Comparison of ENCODE assay signal across 11 cellular contexts in genomic region chr1:35567947-35568558, GRCh38. TPM values are rescaled to one million over a fixed set of nuclear protein-coding genes. Genes with fewer than 3 reads are reported as not detected.
A peak's percentile ranks its signal among the peaks of the same experiment; 100 is the strongest.
DNase-seq lines count a peak whose midpoint lies in the region; ATAC-seq and TF ChIP-seq lines count a peak whose summit lies in the region.
"Had no signal": no experiment of that assay in that cellular context is flagged by ENCODE, and none has a peak within 500 bp of the region (broad histone marks: within the 10 kb centered on the region; RNA-seq: fewer than 3 reads in every experiment).

No MANE protein-coding gene starts in this region.

- no peaks in the 10 kb centered on the region for H3K79me2 ChIP-seq in mesendoderm (ENCODE audit: control insufficient read depth, insufficient read depth, low read length)

- H3K79me1 ChIP-seq in mesendoderm (ENCODE audit: low read length), result no peaks in the 10 kb centered on the region

- H2BK120ac ChIP-seq in mesendoderm (ENCODE audit: low read depth, low read length), result no peak overlapping the region

- no CpG with 5 or more reads among the region's 9 CpGs for WGBS in mesendoderm (ENCODE audit: extremely low coverage, insufficient coverage, low lambda C conversion rate)

- no peaks in the 10 kb centered on the region for H3K9me3 Mint-ChIP-seq in chondrocyte (ENCODE audit: low read depth)
- no peaks in the 10 kb centered on the region for H3K9me3 Mint-ChIP-seq in osteocyte (ENCODE audit: unreplicated experiment)

- H3K27me3 ChIP-seq in BLaER1, result peaks cover 27% of the 10 kb centered on the region
- H3K27me3 ChIP-seq in mesendoderm (ENCODE audit: insufficient read depth, low read length, poor library complexity), result peaks cover 16% of the 10 kb centered on the region
- H3K27me3 ChIP-seq: MG63 had no signal

- peaks cover 23% of the 10 kb centered on the region for H3K4me1 Mint-ChIP-seq in chondrocyte (ENCODE audit: low read depth)
- H3K4me1 Mint-ChIP-seq in osteocyte (ENCODE audit: unreplicated experiment), result peaks cover 13% of the 10 kb centered on the region

- H3K4me3 Mint-ChIP-seq in chondrocyte (ENCODE audit: unreplicated experiment) (no peak overlapping the region), osteocyte (ENCODE audit: unreplicated experiment) (no peak overlapping the region)

- H3K36me3 Mint-ChIP-seq in chondrocyte (ENCODE audit: low read depth), result peaks cover 9% of the 10 kb centered on the region
- H3K36me3 Mint-ChIP-seq in osteocyte (ENCODE audit: unreplicated experiment), result peaks cover 8% of the 10 kb centered on the region

- no peak overlapping the region for H4K5ac ChIP-seq in mesendoderm (ENCODE audit: low read length)

- no peak overlapping the region for H3K23ac ChIP-seq in mesendoderm (ENCODE audit: low read length)

- TF ChIP-seq CTCF in HEK293 (tag by site-specific recombination; IDR thresholded peaks at IDR 0.05), result no peak
- TF ChIP-seq CTCF in chondrocyte (IDR thresholded peaks at IDR 0.05), result no peak
- no peak for TF ChIP-seq CTCF in osteocyte (IDR thresholded peaks at IDR 0.05)

- H3K4me3 ChIP-seq in BLaER1, result no peak overlapping the region
- no peak overlapping the region for H3K4me3 ChIP-seq in HEK293 (ENCODE audit: low read depth, low read length)
- H3K4me3 ChIP-seq in mesendoderm (ENCODE audit: low read length), result no peak overlapping the region
- H3K4me3 ChIP-seq: MG63 had no signal

- no peak overlapping the region for H2BK5ac ChIP-seq in mesendoderm (ENCODE audit: low read length)

- H4K20me1 ChIP-seq in BLaER1, result peaks cover 8% of the 10 kb centered on the region; the same call in 1 of the 2 replicates

- H3K18ac ChIP-seq in mesendoderm (ENCODE audit: low read length), result no peak overlapping the region

- H3K27me3 Mint-ChIP-seq in chondrocyte (ENCODE audit: low read depth) (peaks cover 22% of the 10 kb centered on the region), osteocyte (ENCODE audit: unreplicated experiment) (peaks cover 13% of the 10 kb centered on the region)

- H3K27ac Mint-ChIP-seq in chondrocyte (ENCODE audit: unreplicated experiment) (no peak overlapping the region), osteocyte (ENCODE audit: unreplicated experiment) (no peak overlapping the region)

- no peak overlapping the region for H3K4ac ChIP-seq in mesendoderm (ENCODE audit: low read depth, low read length)

- no peak for ATAC-seq in HG03442 (IDR thresholded peaks at IDR 0.05; ENCODE audit: unreplicated experiment)

- CTCF ChIA-PET in HEK293 (lab: Yijun Ruan, JAX), result interaction anchor here (0.6 to 3.6 kb wide), 36 partner anchors 9 to 565 kb away, joined by 3 to 83 read pairs (median 4); partner anchors contain the start of gene CLSPN

- H3K9me3 ChIP-seq in BLaER1 (no peaks in the 10 kb centered on the region), HEK293 (ENCODE audit: control insufficient read depth, insufficient read depth, low read depth, low read length) (no peaks in the 10 kb centered on the region)
- H3K9me3 ChIP-seq: MG63 had no signal

- H4K8ac ChIP-seq in mesendoderm (ENCODE audit: low read depth, low read length), result no peak overlapping the region

- no peak overlapping the region for H2AK5ac ChIP-seq in mesendoderm (ENCODE audit: low read length)

- H3K36me3 ChIP-seq in BLaER1 (peaks cover 30% of the 10 kb centered on the region), HEK293 (ENCODE audit: control insufficient read depth in 2 of 2, insufficient read depth in 1 of 2, low read length in 2 of 2) (peaks cover 0 to 41% of the 10 kb centered on the region in 2 experiments; a peak in 1 of 3 replicates), mesendoderm (ENCODE audit: control insufficient read depth, insufficient read depth, low read length) (peaks cover 1% of the 10 kb centered on the region)

- POLR2A ChIA-PET in HEK293 (lab: Yijun Ruan, JAX), result interaction anchor here (0.6 to 1.8 kb wide), 7 partner anchors 10 to 371 kb away, joined by 3 to 10 read pairs (median 4); partner anchors contain the start of genes CLSPN, KIAA0319L and NCDN

- H3K4me1 ChIP-seq in BLaER1, result peaks cover 25% of the 10 kb centered on the region
- H3K4me1 ChIP-seq in HEK293 (ENCODE audit: control insufficient read depth, insufficient read depth, low read length), result no peaks in the 10 kb centered on the region
- H3K4me1 ChIP-seq in mesendoderm (ENCODE audit: control insufficient read depth, low read depth, low read length), result peaks cover 2% of the 10 kb centered on the region

- no peak overlapping the region for H2BK15ac ChIP-seq in mesendoderm (replicated peaks; ENCODE audit: low read depth)

- H3K56ac ChIP-seq in mesendoderm (ENCODE audit: low read length), result no peak overlapping the region

- DNase-seq in chondrocyte (ENCODE audit: low spot score) (peak; percentile 34), mesendoderm (peak; percentile 56), osteocyte (ENCODE audit: extremely low spot score, unreplicated experiment) (no peak), NCI-H2029 (lab: John Stamatoyannopoulos, UW) (no peak)
- DNase-seq: MG63, SHP77 treated with DMSO at 0.1 percent for 48 hours had no signal

- H3K4me2 ChIP-seq in BLaER1 (no peak overlapping the region), mesendoderm (ENCODE audit: low read length) (no peak overlapping the region)

- H3K27ac ChIP-seq in BLaER1, result no peak overlapping the region
- no peak overlapping the region for H3K27ac ChIP-seq in HEK293 (ENCODE audit: extremely low read depth, low read depth, low read length)
- H3K27ac ChIP-seq in mesendoderm (ENCODE audit: low read depth, low read length), result no peak overlapping the region
- H3K27ac ChIP-seq: C4-2B had no signal

- H3K9ac ChIP-seq in BLaER1 (0 out of 2 replicates have a peak overlapping the region, but pooled peaks have one; percentile 10), mesendoderm (ENCODE audit: low read length) (no peak overlapping the region)

TF ChIP-seq in HEK293, 187 proteins besides CTCF, POLR2A, EP300 and RAD21:
- TF ChIP-seq ZNF473 (tag by site-specific recombination; IDR thresholded peaks at IDR 0.05), result no peak
- peak; percentile 91 for TF ChIP-seq ZBTB17 (tag by site-specific recombination; IDR thresholded peaks at IDR 0.05)
- peak; percentile 52; the same call in 1 of the 2 replicates for TF ChIP-seq ZNF600 (tag by site-specific recombination; IDR thresholded peaks at IDR 0.05)
- TF ChIP-seq OSR2 (tag by site-specific recombination; IDR thresholded peaks at IDR 0.05), result peak; percentile 69; the same call in 1 of the 2 replicates
- peak; percentile 79 for TF ChIP-seq ZIC2 (tag by site-specific recombination; IDR thresholded peaks at IDR 0.05)
- peak; percentile 41; the same call in 1 of the 2 replicates for TF ChIP-seq ZNF18 (tag by site-specific recombination; IDR thresholded peaks at IDR 0.05)
- no peak for TF ChIP-seq ZNF623 (tag by site-specific recombination; IDR thresholded peaks at IDR 0.05)
- peak; percentile 82; the same call in 1 of the 2 replicates for TF ChIP-seq ZNF121 (tag by site-specific recombination; IDR thresholded peaks at IDR 0.05)
- no peak for TF ChIP-seq ZNF701 (tag by site-specific recombination; IDR thresholded peaks at IDR 0.05)
- TF ChIP-seq, protein P1, sequence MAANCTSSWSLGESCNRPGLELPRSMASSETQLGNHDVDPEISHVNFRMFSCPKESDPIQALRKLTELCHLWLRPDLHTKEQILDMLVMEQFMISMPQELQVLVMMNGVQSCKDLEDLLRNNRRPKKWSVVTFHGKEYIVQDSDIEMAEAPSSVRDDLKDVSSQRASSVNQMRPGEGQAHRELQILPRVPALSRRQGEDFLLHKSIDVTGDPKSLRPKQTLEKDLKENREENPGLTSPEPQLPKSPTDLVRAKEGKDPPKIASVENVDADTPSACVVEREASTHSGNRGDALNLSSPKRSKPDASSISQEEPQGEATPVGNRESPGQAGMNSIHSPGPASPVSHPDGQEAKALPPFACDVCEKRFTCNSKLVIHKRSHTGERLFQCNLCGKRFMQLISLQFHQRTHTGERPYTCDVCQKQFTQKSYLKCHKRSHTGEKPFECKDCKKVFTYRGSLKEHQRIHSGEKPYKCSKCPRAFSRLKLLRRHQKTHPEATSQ (tag by site-specific recombination; IDR thresholded peaks at IDR 0.05), result no peak
TF ChIP-seq in HEK293: peak in this region for 6.

RNA-seq across cellular contexts. Expression of gene TFAP2E, which starts 5.1 kb away (rescaled TPM):
- total RNA-seq in chondrocyte (0.92 to 1.4 TPM (median 0.97 TPM) in 3 replicates), osteocyte (0.35 and 0.57 TPM in 2 replicates)
- 0.20 TPM for polyA plus RNA-seq in mesendoderm (2013, experiment 1 of 2)
- 0.14 TPM for polyA plus RNA-seq in mesendoderm (2013, experiment 2 of 2)
- total RNA-seq: H4 had no signal

RNA-seq across cellular contexts. Expression of gene NCDN, which starts 10.5 kb away (rescaled TPM):
- 35.3 to 46.5 TPM (median 36.4 TPM) in 3 replicates for total RNA-seq in chondrocyte
- polyA plus RNA-seq in mesendoderm (2013, experiment 1 of 2), result 27.8 TPM
- 28.0 TPM for polyA plus RNA-seq in mesendoderm (2013, experiment 2 of 2)
- 38.3 and 38.7 TPM in 2 replicates for total RNA-seq in osteocyte

RNA-seq across cellular contexts. Expression of gene KIAA0319L, which starts 10.8 kb away (rescaled TPM):
- total RNA-seq in chondrocyte (26.9 to 40.8 TPM (median 28.7 TPM) in 3 replicates), osteocyte (43.6 and 44.9 TPM in 2 replicates)
- polyA plus RNA-seq in mesendoderm (2013, experiment 1 of 2), result 15.1 TPM
- polyA plus RNA-seq in mesendoderm (2013, experiment 2 of 2), result 16.4 TPM

Comparison
In these comparisons a context has a peak if more than half of its experiments do, and no peak if none do; other contexts are left out.
1. DNase-seq: peak in chondrocyte (single experiment) and mesendoderm (single experiment); none in osteocyte (single experiment) and NCI-H2029 (single experiment).